ENCODE assay signal across 8 cellular contexts in the genomic region with DNA sequence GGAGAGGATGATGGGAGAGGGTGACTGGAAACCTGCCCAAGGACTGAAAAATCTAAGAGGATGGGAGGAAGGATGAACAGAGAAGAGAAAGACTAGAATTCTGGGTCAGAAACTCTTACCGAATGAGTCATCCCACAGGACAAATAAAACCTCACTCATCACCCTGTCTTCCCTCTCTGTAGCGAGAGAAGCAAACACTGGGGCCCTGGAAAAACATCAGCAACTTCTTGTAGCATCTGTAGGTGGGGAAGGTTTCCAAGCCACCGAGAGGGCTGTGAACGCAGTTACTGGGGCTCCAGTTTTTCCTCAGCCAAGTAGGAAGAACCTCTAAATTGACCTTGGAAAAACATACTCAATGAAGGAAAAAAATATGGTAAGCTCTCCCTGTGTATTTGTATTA.
DNase-seq lines count a peak whose midpoint lies in the region; ATAC-seq and TF ChIP-seq lines count a peak whose summit lies in the region.

No MANE protein-coding gene starts in this region.

- H3K4me2 ChIP-seq in fibroblast of lung (ENCODE audit: extremely low read depth, insufficient read depth, low read length) = peak overlapping the region; percentile 42

- H3K79me2 ChIP-seq in fibroblast of lung (ENCODE audit: control insufficient read depth, insufficient read depth, low read length) = no peaks in the 10 kb centered on the region

- H3K36me3 ChIP-seq in fibroblast of lung (ENCODE audit: control insufficient read depth, insufficient read depth, low read length) = no peaks in the 10 kb centered on the region
- no peaks in the 10 kb centered on the region for H3K36me3 ChIP-seq in psoas muscle (ENCODE audit: insufficient read depth in 1 of 2, low read depth in 1 of 2)

- no peak overlapping the region for H3K9ac ChIP-seq in fibroblast of lung (ENCODE audit: insufficient read depth, low read length)

- H4K20me1 ChIP-seq in fibroblast of lung (ENCODE audit: control insufficient read depth, extremely low read depth, insufficient read depth, low read length) = no peaks in the 10 kb centered on the region

- H3K4me3 ChIP-seq in fibroblast of lung (replicated peaks in 1 of 4; ENCODE audit: control extremely low read depth in 1 of 4, insufficient read depth in 1 of 4, low read depth in 3 of 4, low read length in 4 of 4) (no peak overlapping the region), psoas muscle (no peak overlapping the region)

- ATAC-seq in psoas muscle (peak in 3 of 4 donors; percentile 21 to 74 (median 49)), HG03354 (IDR thresholded peaks at IDR 0.05; ENCODE audit: poor library complexity, severe bottlenecking, unreplicated experiment) (no peak), HG03175 (IDR thresholded peaks at IDR 0.05; ENCODE audit: unreplicated experiment) (no peak), GM21526 (IDR thresholded peaks at IDR 0.05; ENCODE audit: low FRiP score, unreplicated experiment) (no peak)

- H3K4me1 ChIP-seq in fibroblast of lung (ENCODE audit: control insufficient read depth, extremely low read depth, insufficient read depth, low read length) = peaks cover 14% of the 10 kb centered on the region
- H3K4me1 ChIP-seq in psoas muscle = peaks cover 4% of the 10 kb centered on the region

- no peak for TF ChIP-seq CTCF in fibroblast of lung (conservative IDR thresholded peaks at IDR 0.05 in 1 of 2, IDR thresholded peaks at IDR 0.05 in 1 of 2; ENCODE audit: low read depth in 1 of 2, low read length in 2 of 2)
- TF ChIP-seq CTCF in psoas muscle (IDR thresholded peaks at IDR 0.05) = no peak

- WGBS in psoas muscle, 3 donors = 46 to 58% (median 57%) methylated on average over 4 of the region's 4 CpGs

- H3K27ac ChIP-seq in fibroblast of lung (ENCODE audit: insufficient read depth, low read length) = no peak overlapping the region
- H3K27ac ChIP-seq in psoas muscle = no peak overlapping the region

- H3K27me3 ChIP-seq in fibroblast of lung (ENCODE audit: control insufficient read depth, insufficient read depth, low read length) (no peaks in the 10 kb centered on the region), psoas muscle (ENCODE audit: insufficient read depth in 3 of 3, low read length in 2 of 3) (no peaks in the 10 kb centered on the region)

- H2AFZ ChIP-seq in fibroblast of lung (ENCODE audit: low read length) = no peak overlapping the region

- H3K9me3 ChIP-seq in fibroblast of lung (ENCODE audit: control insufficient read depth, insufficient read depth, low read depth, low read length) = no peaks in the 10 kb centered on the region
- H3K9me3 ChIP-seq in psoas muscle = no peaks in the 10 kb centered on the region

- intact Hi-C loops in psoas muscle (cut with DNase I) = no loop called here

- DNase-seq in DMS53 treated with DMSO at 0.1 percent for 48 hours (lab: John Stamatoyannopoulos, UW; ENCODE audit: unreplicated experiment) (peak; percentile 62), NCI-H1694 treated with DMSO at 0.1 percent for 48 hours (lab: John Stamatoyannopoulos, UW) (peak; percentile 49), fibroblast of lung (ENCODE audit: low read depth in 2 of 2) (peak; percentile 75 to 94), psoas muscle (no peak), NCI-H1417 (lab: John Stamatoyannopoulos, UW) (no peak)

Comparison
In these comparisons a context has a peak if more than half of its experiments do, and no peak if none do; other contexts are left out.
1. DNase-seq: peak in DMS53 treated with DMSO at 0.1 percent for 48 hours (single experiment), NCI-H1694 treated with DMSO at 0.1 percent for 48 hours (single experiment) and fibroblast of lung (2 of 2); none in psoas muscle (0 of 2) and NCI-H1417 (0 of 3).
2. ATAC-seq: peak in psoas muscle (3 of 4); none in HG03354 (single experiment), HG03175 (single experiment) and GM21526 (single experiment).